ENCODE assay signal across 3 cellular contexts in the genomic region with DNA sequence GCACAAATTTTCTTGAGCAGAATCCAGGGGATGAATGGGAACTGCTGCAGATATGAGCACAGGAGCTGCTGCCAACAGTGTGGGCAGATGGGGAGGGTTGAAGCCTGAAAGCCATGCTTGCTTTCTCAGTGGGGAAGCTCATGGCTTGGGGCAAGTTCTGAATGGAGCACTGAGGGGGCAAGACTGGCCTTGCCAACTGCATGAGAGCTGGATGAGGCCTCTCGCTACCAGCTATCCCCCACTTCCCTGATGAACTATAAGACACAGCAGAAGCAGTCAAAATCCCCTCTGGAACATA.
TF ChIP-seq lines count a peak whose summit lies in the region.

No MANE protein-coding gene starts in this region.

TF ChIP-seq in SK-N-SH treated with all-trans-retinoic acid at 6 μM for 48 hours, 23 proteins besides CTCF, POLR2A, EP300 and RAD21 (continued from another document):
- TF ChIP-seq, protein P1, sequence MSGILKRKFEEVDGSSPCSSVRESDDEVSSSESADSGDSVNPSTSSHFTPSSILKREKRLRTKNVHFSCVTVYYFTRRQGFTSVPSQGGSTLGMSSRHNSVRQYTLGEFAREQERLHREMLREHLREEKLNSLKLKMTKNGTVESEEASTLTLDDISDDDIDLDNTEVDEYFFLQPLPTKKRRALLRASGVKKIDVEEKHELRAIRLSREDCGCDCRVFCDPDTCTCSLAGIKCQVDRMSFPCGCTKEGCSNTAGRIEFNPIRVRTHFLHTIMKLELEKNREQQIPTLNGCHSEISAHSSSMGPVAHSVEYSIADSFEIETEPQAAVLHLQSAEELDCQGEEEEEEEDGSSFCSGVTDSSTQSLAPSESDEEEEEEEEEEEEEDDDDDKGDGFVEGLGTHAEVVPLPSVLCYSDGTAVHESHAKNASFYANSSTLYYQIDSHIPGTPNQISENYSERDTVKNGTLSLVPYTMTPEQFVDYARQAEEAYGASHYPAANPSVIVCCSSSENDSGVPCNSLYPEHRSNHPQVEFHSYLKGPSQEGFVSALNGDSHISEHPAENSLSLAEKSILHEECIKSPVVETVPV (CRISPR knock-in tag; IDR thresholded peaks at IDR 0.05) = no peak
- TF ChIP-seq, protein P2, sequence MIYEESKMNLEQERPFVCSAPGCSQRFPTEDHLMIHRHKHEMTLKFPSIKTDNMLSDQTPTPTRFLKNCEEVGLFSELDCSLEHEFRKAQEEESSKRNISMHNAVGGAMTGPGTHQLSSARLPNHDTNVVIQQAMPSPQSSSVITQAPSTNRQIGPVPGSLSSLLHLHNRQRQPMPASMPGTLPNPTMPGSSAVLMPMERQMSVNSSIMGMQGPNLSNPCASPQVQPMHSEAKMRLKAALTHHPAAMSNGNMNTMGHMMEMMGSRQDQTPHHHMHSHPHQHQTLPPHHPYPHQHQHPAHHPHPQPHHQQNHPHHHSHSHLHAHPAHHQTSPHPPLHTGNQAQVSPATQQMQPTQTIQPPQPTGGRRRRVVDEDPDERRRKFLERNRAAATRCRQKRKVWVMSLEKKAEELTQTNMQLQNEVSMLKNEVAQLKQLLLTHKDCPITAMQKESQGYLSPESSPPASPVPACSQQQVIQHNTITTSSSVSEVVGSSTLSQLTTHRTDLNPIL (CRISPR knock-in tag; IDR thresholded peaks at IDR 0.05; ENCODE audit: low read depth) = no peak
- TF ChIP-seq, protein P3, sequence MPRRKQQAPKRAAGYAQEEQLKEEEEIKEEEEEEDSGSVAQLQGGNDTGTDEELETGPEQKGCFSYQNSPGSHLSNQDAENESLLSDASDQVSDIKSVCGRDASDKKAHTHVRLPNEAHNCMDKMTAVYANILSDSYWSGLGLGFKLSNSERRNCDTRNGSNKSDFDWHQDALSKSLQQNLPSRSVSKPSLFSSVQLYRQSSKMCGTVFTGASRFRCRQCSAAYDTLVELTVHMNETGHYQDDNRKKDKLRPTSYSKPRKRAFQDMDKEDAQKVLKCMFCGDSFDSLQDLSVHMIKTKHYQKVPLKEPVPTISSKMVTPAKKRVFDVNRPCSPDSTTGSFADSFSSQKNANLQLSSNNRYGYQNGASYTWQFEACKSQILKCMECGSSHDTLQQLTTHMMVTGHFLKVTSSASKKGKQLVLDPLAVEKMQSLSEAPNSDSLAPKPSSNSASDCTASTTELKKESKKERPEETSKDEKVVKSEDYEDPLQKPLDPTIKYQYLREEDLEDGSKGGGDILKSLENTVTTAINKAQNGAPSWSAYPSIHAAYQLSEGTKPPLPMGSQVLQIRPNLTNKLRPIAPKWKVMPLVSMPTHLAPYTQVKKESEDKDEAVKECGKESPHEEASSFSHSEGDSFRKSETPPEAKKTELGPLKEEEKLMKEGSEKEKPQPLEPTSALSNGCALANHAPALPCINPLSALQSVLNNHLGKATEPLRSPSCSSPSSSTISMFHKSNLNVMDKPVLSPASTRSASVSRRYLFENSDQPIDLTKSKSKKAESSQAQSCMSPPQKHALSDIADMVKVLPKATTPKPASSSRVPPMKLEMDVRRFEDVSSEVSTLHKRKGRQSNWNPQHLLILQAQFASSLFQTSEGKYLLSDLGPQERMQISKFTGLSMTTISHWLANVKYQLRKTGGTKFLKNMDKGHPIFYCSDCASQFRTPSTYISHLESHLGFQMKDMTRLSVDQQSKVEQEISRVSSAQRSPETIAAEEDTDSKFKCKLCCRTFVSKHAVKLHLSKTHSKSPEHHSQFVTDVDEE (CRISPR knock-in tag; IDR thresholded peaks at IDR 0.05) = no peak
- TF ChIP-seq ESRRG (CRISPR knock-in tag; IDR thresholded peaks at IDR 0.05) = no peak
- no peak for TF ChIP-seq GLIS3 (CRISPR knock-in tag; IDR thresholded peaks at IDR 0.05)
- TF ChIP-seq RARB (CRISPR knock-in tag; IDR thresholded peaks at IDR 0.05) = no peak
- TF ChIP-seq SNAI2 (CRISPR knock-in tag; IDR thresholded peaks at IDR 0.05) = no peak
- no peak for TF ChIP-seq ISL1 (CRISPR knock-in tag; IDR thresholded peaks at IDR 0.05)
- no peak for TF ChIP-seq ZNF565 (CRISPR knock-in tag; conservative IDR thresholded peaks at IDR 0.05; ENCODE audit: low read depth)

TF ChIP-seq in SK-N-SH, 30 proteins besides CTCF, POLR2A, EP300 and RAD21 (continued from another document):
- TF ChIP-seq, protein P4, sequence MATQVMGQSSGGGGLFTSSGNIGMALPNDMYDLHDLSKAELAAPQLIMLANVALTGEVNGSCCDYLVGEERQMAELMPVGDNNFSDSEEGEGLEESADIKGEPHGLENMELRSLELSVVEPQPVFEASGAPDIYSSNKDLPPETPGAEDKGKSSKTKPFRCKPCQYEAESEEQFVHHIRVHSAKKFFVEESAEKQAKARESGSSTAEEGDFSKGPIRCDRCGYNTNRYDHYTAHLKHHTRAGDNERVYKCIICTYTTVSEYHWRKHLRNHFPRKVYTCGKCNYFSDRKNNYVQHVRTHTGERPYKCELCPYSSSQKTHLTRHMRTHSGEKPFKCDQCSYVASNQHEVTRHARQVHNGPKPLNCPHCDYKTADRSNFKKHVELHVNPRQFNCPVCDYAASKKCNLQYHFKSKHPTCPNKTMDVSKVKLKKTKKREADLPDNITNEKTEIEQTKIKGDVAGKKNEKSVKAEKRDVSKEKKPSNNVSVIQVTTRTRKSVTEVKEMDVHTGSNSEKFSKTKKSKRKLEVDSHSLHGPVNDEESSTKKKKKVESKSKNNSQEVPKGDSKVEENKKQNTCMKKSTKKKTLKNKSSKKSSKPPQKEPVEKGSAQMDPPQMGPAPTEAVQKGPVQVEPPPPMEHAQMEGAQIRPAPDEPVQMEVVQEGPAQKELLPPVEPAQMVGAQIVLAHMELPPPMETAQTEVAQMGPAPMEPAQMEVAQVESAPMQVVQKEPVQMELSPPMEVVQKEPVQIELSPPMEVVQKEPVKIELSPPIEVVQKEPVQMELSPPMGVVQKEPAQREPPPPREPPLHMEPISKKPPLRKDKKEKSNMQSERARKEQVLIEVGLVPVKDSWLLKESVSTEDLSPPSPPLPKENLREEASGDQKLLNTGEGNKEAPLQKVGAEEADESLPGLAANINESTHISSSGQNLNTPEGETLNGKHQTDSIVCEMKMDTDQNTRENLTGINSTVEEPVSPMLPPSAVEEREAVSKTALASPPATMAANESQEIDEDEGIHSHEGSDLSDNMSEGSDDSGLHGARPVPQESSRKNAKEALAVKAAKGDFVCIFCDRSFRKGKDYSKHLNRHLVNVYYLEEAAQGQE (IDR thresholded peaks at IDR 0.05; ENCODE audit: low read depth, low read length) = no peak
- TF ChIP-seq, protein P5, sequence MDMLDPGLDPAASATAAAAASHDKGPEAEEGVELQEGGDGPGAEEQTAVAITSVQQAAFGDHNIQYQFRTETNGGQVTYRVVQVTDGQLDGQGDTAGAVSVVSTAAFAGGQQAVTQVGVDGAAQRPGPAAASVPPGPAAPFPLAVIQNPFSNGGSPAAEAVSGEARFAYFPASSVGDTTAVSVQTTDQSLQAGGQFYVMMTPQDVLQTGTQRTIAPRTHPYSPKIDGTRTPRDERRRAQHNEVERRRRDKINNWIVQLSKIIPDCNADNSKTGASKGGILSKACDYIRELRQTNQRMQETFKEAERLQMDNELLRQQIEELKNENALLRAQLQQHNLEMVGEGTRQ (IDR thresholded peaks at IDR 0.05; ENCODE audit: borderline replicate concordance, low read depth, low read length) = no peak
- TF ChIP-seq NFIC (IDR thresholded peaks at IDR 0.05; ENCODE audit: borderline replicate concordance) = no peak
- TF ChIP-seq, protein P6, sequence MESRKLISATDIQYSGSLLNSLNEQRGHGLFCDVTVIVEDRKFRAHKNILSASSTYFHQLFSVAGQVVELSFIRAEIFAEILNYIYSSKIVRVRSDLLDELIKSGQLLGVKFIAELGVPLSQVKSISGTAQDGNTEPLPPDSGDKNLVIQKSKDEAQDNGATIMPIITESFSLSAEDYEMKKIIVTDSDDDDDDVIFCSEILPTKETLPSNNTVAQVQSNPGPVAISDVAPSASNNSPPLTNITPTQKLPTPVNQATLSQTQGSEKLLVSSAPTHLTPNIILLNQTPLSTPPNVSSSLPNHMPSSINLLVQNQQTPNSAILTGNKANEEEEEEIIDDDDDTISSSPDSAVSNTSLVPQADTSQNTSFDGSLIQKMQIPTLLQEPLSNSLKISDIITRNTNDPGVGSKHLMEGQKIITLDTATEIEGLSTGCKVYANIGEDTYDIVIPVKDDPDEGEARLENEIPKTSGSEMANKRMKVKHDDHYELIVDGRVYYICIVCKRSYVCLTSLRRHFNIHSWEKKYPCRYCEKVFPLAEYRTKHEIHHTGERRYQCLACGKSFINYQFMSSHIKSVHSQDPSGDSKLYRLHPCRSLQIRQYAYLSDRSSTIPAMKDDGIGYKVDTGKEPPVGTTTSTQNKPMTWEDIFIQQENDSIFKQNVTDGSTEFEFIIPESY (IDR thresholded peaks at IDR 0.05; ENCODE audit: borderline replicate concordance, low read depth) = no peak
- no peak for TF ChIP-seq CHD2 (IDR thresholded peaks at IDR 0.05; ENCODE audit: low read length, partially characterized antibody)

TF ChIP-seq in WTC11, 78 proteins besides CTCF, POLR2A, EP300 and RAD21 (continued from another document):
- TF ChIP-seq, protein P7, sequence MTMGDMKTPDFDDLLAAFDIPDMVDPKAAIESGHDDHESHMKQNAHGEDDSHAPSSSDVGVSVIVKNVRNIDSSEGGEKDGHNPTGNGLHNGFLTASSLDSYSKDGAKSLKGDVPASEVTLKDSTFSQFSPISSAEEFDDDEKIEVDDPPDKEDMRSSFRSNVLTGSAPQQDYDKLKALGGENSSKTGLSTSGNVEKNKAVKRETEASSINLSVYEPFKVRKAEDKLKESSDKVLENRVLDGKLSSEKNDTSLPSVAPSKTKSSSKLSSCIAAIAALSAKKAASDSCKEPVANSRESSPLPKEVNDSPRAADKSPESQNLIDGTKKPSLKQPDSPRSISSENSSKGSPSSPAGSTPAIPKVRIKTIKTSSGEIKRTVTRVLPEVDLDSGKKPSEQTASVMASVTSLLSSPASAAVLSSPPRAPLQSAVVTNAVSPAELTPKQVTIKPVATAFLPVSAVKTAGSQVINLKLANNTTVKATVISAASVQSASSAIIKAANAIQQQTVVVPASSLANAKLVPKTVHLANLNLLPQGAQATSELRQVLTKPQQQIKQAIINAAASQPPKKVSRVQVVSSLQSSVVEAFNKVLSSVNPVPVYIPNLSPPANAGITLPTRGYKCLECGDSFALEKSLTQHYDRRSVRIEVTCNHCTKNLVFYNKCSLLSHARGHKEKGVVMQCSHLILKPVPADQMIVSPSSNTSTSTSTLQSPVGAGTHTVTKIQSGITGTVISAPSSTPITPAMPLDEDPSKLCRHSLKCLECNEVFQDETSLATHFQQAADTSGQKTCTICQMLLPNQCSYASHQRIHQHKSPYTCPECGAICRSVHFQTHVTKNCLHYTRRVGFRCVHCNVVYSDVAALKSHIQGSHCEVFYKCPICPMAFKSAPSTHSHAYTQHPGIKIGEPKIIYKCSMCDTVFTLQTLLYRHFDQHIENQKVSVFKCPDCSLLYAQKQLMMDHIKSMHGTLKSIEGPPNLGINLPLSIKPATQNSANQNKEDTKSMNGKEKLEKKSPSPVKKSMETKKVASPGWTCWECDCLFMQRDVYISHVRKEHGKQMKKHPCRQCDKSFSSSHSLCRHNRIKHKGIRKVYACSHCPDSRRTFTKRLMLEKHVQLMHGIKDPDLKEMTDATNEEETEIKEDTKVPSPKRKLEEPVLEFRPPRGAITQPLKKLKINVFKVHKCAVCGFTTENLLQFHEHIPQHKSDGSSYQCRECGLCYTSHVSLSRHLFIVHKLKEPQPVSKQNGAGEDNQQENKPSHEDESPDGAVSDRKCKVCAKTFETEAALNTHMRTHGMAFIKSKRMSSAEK (CRISPR knock-in tag; IDR thresholded peaks at IDR 0.05; ENCODE audit: borderline replicate concordance) = no peak
